In genomic region chr12:52947738-52948423, GRCh38 we compare ENCODE assay signal across 10 cellular contexts. TPM values are rescaled to one million over a fixed set of nuclear protein-coding genes. Genes with fewer than 3 reads are reported as not detected.
DNase-seq lines count a peak whose midpoint lies in the region; ATAC-seq and TF ChIP-seq lines count a peak whose summit lies in the region.
"Had no signal": no experiment of that assay in that cellular context is flagged by ENCODE, and none has a peak within 500 bp of the region (broad histone marks: within the 10 kb centered on the region; RNA-seq: fewer than 3 reads in every experiment).

No MANE protein-coding gene starts in this region.

- no peak overlapping the region for H3K14ac ChIP-seq in IMR-90 (replicated peaks; ENCODE audit: low read depth, low read length)

- no peaks in the 10 kb centered on the region for H3K36me3 ChIP-seq in CD8-positive, alpha-beta memory T cell (ENCODE audit: insufficient read depth, low read length)
- H3K36me3 ChIP-seq in IMR-90 (ENCODE audit: control insufficient read depth, insufficient read depth, low read length) (peaks cover 7% of the 10 kb centered on the region; the same call in 1 of the 2 replicates), mammary epithelial cell (ENCODE audit: insufficient read depth, low read length) (peaks cover 20% of the 10 kb centered on the region)

- peaks cover 16 to 54% of the 10 kb centered on the region in 2 experiments; a peak in 3 of 4 replicates for H3K79me1 ChIP-seq in IMR-90 (ENCODE audit: low read depth in 1 of 2, low read length in 2 of 2)

- H3K4me1 Mint-ChIP-seq in CD8-positive, alpha-beta memory T cell = peaks cover 4 to 9% (median 4%) of the 10 kb centered on the region in 3 donors
- H3K4me1 Mint-ChIP-seq in natural killer cell treated with Interleukin-12 subunit alpha and Interleukin-12 subunit beta and Interleukin-15 and Interleukin-18, amount 100 ng/mL, for 72 hours (ENCODE audit: low read depth in 2 of 2) = peaks cover 0 to 6% of the 10 kb centered on the region in 2 donors

- peaks cover 34% of the 10 kb centered on the region for H3K79me2 ChIP-seq in mammary epithelial cell (ENCODE audit: insufficient read depth, low read length)

- H2AFZ ChIP-seq in IMR-90 (replicated peaks; ENCODE audit: low read length, poor library complexity) (peak overlapping the region; percentile 24), mammary epithelial cell (ENCODE audit: low read depth, low read length) (no peak overlapping the region)

- dilution Hi-C loops in IMR-90 (cut with HindIII; ENCODE audit: low sequenced_read_pairs, unreplicated experiment) = no loop called here
- dilution Hi-C loops in mammary epithelial cell (cut with HindIII; ENCODE audit: low sequenced_read_pairs) = no loop called here

- H2AK5ac ChIP-seq in IMR-90 (ENCODE audit: low read depth, low read length) = peak overlapping the region; percentile 76

- intact Hi-C loops in IMR-90 (cut with micrococcal nuclease) = no loop called here
- intact Hi-C loops in mammary epithelial cell (cut with micrococcal nuclease) = no loop called here

- 0 out of 2 replicates have a peak overlapping the region, but pooled peaks have one; percentile 24 for H3K23ac ChIP-seq in IMR-90 (ENCODE audit: low read depth, low read length)

- H4K20me1 ChIP-seq in IMR-90 (ENCODE audit: insufficient read depth, low read length) = no peaks in the 10 kb centered on the region
- H4K20me1 ChIP-seq in mammary epithelial cell (ENCODE audit: insufficient read depth, low read length) = no peaks in the 10 kb centered on the region

- no peak overlapping the region for H4K8ac ChIP-seq in IMR-90 (ENCODE audit: low read depth in 2 of 2, low read length in 2 of 2)

- H2BK5ac ChIP-seq in IMR-90 (ENCODE audit: low read depth, low read length, poor library complexity, severe bottlenecking) = no peak overlapping the region

- BruUV-seq in IMR-90 (replicated peaks; lab: Mats Ljungman, UMichigan) (no TSS peak), mammary epithelial cell (replicated peaks; lab: Mats Ljungman, UMichigan) (no TSS peak)

- no peak overlapping the region for H2BK120ac ChIP-seq in IMR-90 (ENCODE audit: low read depth, low read length)

- H3K9me1 ChIP-seq in IMR-90 (ENCODE audit: insufficient read depth, low read length) = peaks cover 13% of the 10 kb centered on the region; the same call in 1 of the 2 replicates

- no peak overlapping the region for H2BK15ac ChIP-seq in IMR-90 (ENCODE audit: low read depth, low read length)

- in situ Hi-C loops in IMR-90 (cut with MboI; ENCODE audit: low sequenced_read_pairs) (no loop called here), mammary epithelial cell (cut with MboI; ENCODE audit: low sequenced_read_pairs in 2 of 2) (no loop called here)

- no peaks in the 10 kb centered on the region for H3K9me3 Mint-ChIP-seq in CD8-positive, alpha-beta memory T cell
- H3K9me3 Mint-ChIP-seq in natural killer cell treated with Interleukin-12 subunit alpha and Interleukin-12 subunit beta and Interleukin-15 and Interleukin-18, amount 100 ng/mL, for 72 hours = no peaks in the 10 kb centered on the region

- H3K27me3 ChIP-seq in CD8-positive, alpha-beta memory T cell (ENCODE audit: insufficient read depth, low read length, poor library complexity, severe bottlenecking) = no peaks in the 10 kb centered on the region
- H3K27me3 ChIP-seq in IMR-90 (ENCODE audit: control insufficient read depth, insufficient read depth, low read length) = no peaks in the 10 kb centered on the region
- H3K27me3 ChIP-seq in mammary epithelial cell (ENCODE audit: insufficient read depth, low read length) = no peaks in the 10 kb centered on the region

- H3K4me3 ChIP-seq in CD8-positive, alpha-beta memory T cell (ENCODE audit: low read length) = no peak overlapping the region
- H3K4me3 ChIP-seq in IMR-90 (ENCODE audit: insufficient read depth, low read depth, low read length) (no peak overlapping the region), mammary epithelial cell (replicated peaks in 1 of 3; ENCODE audit: insufficient read depth in 1 of 3, low read depth in 2 of 3, low read length in 3 of 3) (no peak overlapping the region)

- H3K18ac ChIP-seq in IMR-90 (ENCODE audit: low read depth, low read length) = no peak overlapping the region

- no peaks in the 10 kb centered on the region for H3K9me3 ChIP-seq in CD8-positive, alpha-beta memory T cell (ENCODE audit: low read length)
- H3K9me3 ChIP-seq in IMR-90 (ENCODE audit: control insufficient read depth, insufficient read depth, low read length) (no peaks in the 10 kb centered on the region), mammary epithelial cell (replicated peaks; ENCODE audit: insufficient read depth, low read length) (no peaks in the 10 kb centered on the region)

- H3K56ac ChIP-seq in IMR-90 (ENCODE audit: extremely low read depth, insufficient read depth, low read length) = no peak overlapping the region

- no peak overlapping the region for H3K4ac ChIP-seq in IMR-90 (ENCODE audit: low read depth, low read length)

- no peak for ATAC-seq in IMR-90 (ENCODE audit: low read depth)
- ATAC-seq in natural killer cell treated with Interleukin-12 subunit alpha and Interleukin-12 subunit beta and Interleukin-15 and Interleukin-18, amount 100 ng/mL, for 72 hours = no peak
- no peak for ATAC-seq in GM18907 (IDR thresholded peaks at IDR 0.05; ENCODE audit: unreplicated experiment)
- no peak for ATAC-seq in GM19395 (IDR thresholded peaks at IDR 0.05; ENCODE audit: unreplicated experiment)

- TF ChIP-seq RAD21 in IMR-90 (IDR thresholded peaks at IDR 0.05; ENCODE audit: low read length) = no peak

- H3K27ac Mint-ChIP-seq in CD8-positive, alpha-beta memory T cell = peak overlapping the region in 2 of 8 donors; percentile 70 to 84
- H3K27ac Mint-ChIP-seq in natural killer cell treated with Interleukin-12 subunit alpha and Interleukin-12 subunit beta and Interleukin-15 and Interleukin-18, amount 100 ng/mL, for 72 hours = no peak overlapping the region

- CTCF ChIA-PET in CD8-positive, alpha-beta memory T cell (lab: Charles Lee) = interaction anchor here (0.6 to 3.4 kb wide), 5 partner anchors 9 to 63 kb away, joined by 3 to 12 read pairs (median 3); no protein-coding TSS in a partner anchor
- CTCF ChIA-PET in IMR-90 (lab: Yijun Ruan, JAX) (no interaction called here), mammary epithelial cell (lab: Charles Lee; ENCODE audit: low non-redundant PET) (no interaction called here)

- no peak overlapping the region for H3K4me2 ChIP-seq in IMR-90 (ENCODE audit: low read depth, low read length)
- H3K4me2 ChIP-seq in mammary epithelial cell (ENCODE audit: insufficient read depth, low read depth, low read length) = peak overlapping the region; percentile 87

- WGBS in IMR-90 (ENCODE audit: extremely low coverage in 2 of 2, insufficient read length in 1 of 2), 2 experiments = 80% methylated on average over 1 of the region's 12 CpGs; no CpG with 5 or more reads in 1 of the 2 experiments
- WGBS in mammary epithelial cell (ENCODE audit: low coverage, missing lambda C conversion rate) = 94% methylated on average over 9 of the region's 12 CpGs

- H3K36me3 Mint-ChIP-seq in CD8-positive, alpha-beta memory T cell = no peaks in the 10 kb centered on the region
- H3K36me3 Mint-ChIP-seq in natural killer cell treated with Interleukin-12 subunit alpha and Interleukin-12 subunit beta and Interleukin-15 and Interleukin-18, amount 100 ng/mL, for 72 hours = no peaks in the 10 kb centered on the region

- H2BK20ac ChIP-seq in IMR-90 (ENCODE audit: low read depth, low read length) = no peak overlapping the region

- no peak overlapping the region for H2AK9ac ChIP-seq in IMR-90 (replicated peaks; ENCODE audit: low read depth, low read length, poor library complexity)

- TF ChIP-seq POLR2A in IMR-90 (IDR thresholded peaks at IDR 0.05; ENCODE audit: low read depth, low read length) = no peak

- no peak for TF ChIP-seq CTCF in IMR-90 (conservative IDR thresholded peaks at IDR 0.05; ENCODE audit: low read depth, low read length)
- TF ChIP-seq CTCF in mammary epithelial cell (conservative IDR thresholded peaks at IDR 0.05 in 1 of 2, IDR thresholded peaks at IDR 0.05 in 1 of 2; ENCODE audit: extremely low read depth in 1 of 2, insufficient read depth in 1 of 2, low read depth in 1 of 2, low read length in 2 of 2) = no peak

- POLR2A ChIA-PET in CD8-positive, alpha-beta memory T cell (lab: Charles Lee) = no interaction called here
- POLR2A ChIA-PET in IMR-90 (lab: Charles Lee; ENCODE audit: unreplicated experiment) = no interaction called here

- no peak overlapping the region for H4K5ac ChIP-seq in IMR-90 (ENCODE audit: low read depth, low read length)

- H4K91ac ChIP-seq in IMR-90 (ENCODE audit: insufficient read depth, low read depth, low read length) = no peak overlapping the region

- H3K9ac ChIP-seq in IMR-90 (ENCODE audit: low read depth, low read length) (no peak overlapping the region), mammary epithelial cell (ENCODE audit: insufficient read depth, low read length) (no peak overlapping the region)

- no peak for DNase-seq in CD8-positive, alpha-beta memory T cell
- DNase-seq in IMR-90 (no peak), mammary epithelial cell (no peak), middle frontal gyrus (ENCODE audit: extremely low spot score, low spot score) (no peak), NCI-H82 treated with DMSO at 0.1 percent for 48 hours (lab: John Stamatoyannopoulos, UW; ENCODE audit: unreplicated experiment) (no peak)
- DNase-seq in natural killer cell treated with Interleukin-12 subunit alpha and Interleukin-12 subunit beta and Interleukin-15 and Interleukin-18, amount 100 ng/mL, for 72 hours (ENCODE audit: low spot score) = no peak
- DNase-seq: activated effector memory CD4-positive, alpha-beta T cell treated with anti-CD3 and anti-CD28 coated beads, Interleukin-2, amount 50 U/mL, for 16 hours; NCI-H2171 treated with DMSO at 0.1 percent for 48 hours had no signal

- peaks cover 14 to 28% of the 10 kb centered on the region in 2 donors for H3K27me3 Mint-ChIP-seq in CD8-positive, alpha-beta memory T cell
- H3K27me3 Mint-ChIP-seq in natural killer cell treated with Interleukin-12 subunit alpha and Interleukin-12 subunit beta and Interleukin-15 and Interleukin-18, amount 100 ng/mL, for 72 hours = peaks cover 19 to 21% of the 10 kb centered on the region in 2 donors

- H3K4me1 ChIP-seq in CD8-positive, alpha-beta memory T cell (ENCODE audit: insufficient read depth, low read length) = peaks cover 7% of the 10 kb centered on the region
- peaks cover 20% of the 10 kb centered on the region for H3K4me1 ChIP-seq in IMR-90 (ENCODE audit: control insufficient read depth, insufficient read depth, low read length)
- peaks cover 33% of the 10 kb centered on the region for H3K4me1 ChIP-seq in mammary epithelial cell (ENCODE audit: insufficient read depth, low read length)

- H3K27ac ChIP-seq in CD8-positive, alpha-beta memory T cell (ENCODE audit: low read depth, low read length) = no peak overlapping the region
- H3K27ac ChIP-seq in IMR-90 (ENCODE audit: insufficient read depth, low read length) (no peak overlapping the region), mammary epithelial cell (ENCODE audit: insufficient read depth, low read depth, low read length) (peak overlapping the region; percentile 26)

- H3K4me3 Mint-ChIP-seq in CD8-positive, alpha-beta memory T cell = peak overlapping the region; percentile 85 to 90 (median 88)
- peak overlapping the region; percentile 61 for H3K4me3 Mint-ChIP-seq in natural killer cell treated with Interleukin-12 subunit alpha and Interleukin-12 subunit beta and Interleukin-15 and Interleukin-18, amount 100 ng/mL, for 72 hours

RNA-seq across cellular contexts. Expression of gene KRT18, which starts 1.0 kb away (rescaled TPM):
- 1 to 10 TPM; 3.5 to 3.9 TPM for total RNA-seq in CD8-positive, alpha-beta memory T cell
- 4.0 TPM for polyA plus RNA-seq in CD8-positive, alpha-beta memory T cell
- total RNA-seq in IMR-90 (2012; rRNA removed) (465 and 488 TPM in 2 replicates), mammary epithelial cell (100 to 1,000 TPM; 175 to 187 TPM)
- polyA plus RNA-seq in IMR-90 (2012; rRNA removed) (272 and 287 TPM in 2 replicates), mammary epithelial cell (380 TPM)
- polyA plus RNA-seq in IMR-90 (2012; cell fraction: cytosol; rRNA removed) = 215 and 331 TPM in 2 replicates
- 179 and 252 TPM in 2 replicates for polyA plus RNA-seq in IMR-90 (2012; cell fraction: nucleus; rRNA removed; ENCODE audit: low replicate concordance)
- 709 TPM for polyA minus RNA-seq in mammary epithelial cell
- total RNA-seq in natural killer cell treated with Interleukin-12 subunit alpha and Interleukin-12 subunit beta and Interleukin-15 and Interleukin-18, amount 100 ng/mL, for 72 hours = under 1 TPM; 0.67 to 0.74 TPM

RNA-seq across cellular contexts. Expression of gene KRT8, which starts 43.0 kb away (rescaled TPM):
- total RNA-seq in CD8-positive, alpha-beta memory T cell = under 1 TPM in 1 of 2 experiments, not detected in 1; 0.46 TPM
- polyA plus RNA-seq in CD8-positive, alpha-beta memory T cell = 1.0 TPM
- total RNA-seq in IMR-90 (2012; rRNA removed) (10.9 and 14.2 TPM in 2 replicates), mammary epithelial cell (100 to 1,000 TPM in 1 of 2 donors, 10 to 100 TPM in 1; 97.0 to 397 TPM)
- polyA plus RNA-seq in IMR-90 (2012; rRNA removed) (38.6 and 39.3 TPM in 2 replicates), mammary epithelial cell (391 TPM)
- 30.9 and 49.3 TPM in 2 replicates for polyA plus RNA-seq in IMR-90 (2012; cell fraction: cytosol; rRNA removed)
- 26.9 and 31.3 TPM in 2 replicates for polyA plus RNA-seq in IMR-90 (2012; cell fraction: nucleus; rRNA removed; ENCODE audit: low replicate concordance)
- 365 TPM for polyA minus RNA-seq in mammary epithelial cell
- total RNA-seq in natural killer cell treated with Interleukin-12 subunit alpha and Interleukin-12 subunit beta and Interleukin-15 and Interleukin-18, amount 100 ng/mL, for 72 hours = under 1 TPM in 1 of 2 donors, not detected in 1; 0.33 TPM

RNA-seq across cellular contexts. Expression of gene EIF4B, which starts 58.4 kb away (rescaled TPM):
- total RNA-seq in CD8-positive, alpha-beta memory T cell = 100 to 1,000 TPM; 644 to 660 TPM
- polyA plus RNA-seq in CD8-positive, alpha-beta memory T cell = 114 TPM
- total RNA-seq in IMR-90 (2012; rRNA removed) (671 and 1,144 TPM in 2 replicates), mammary epithelial cell (100 to 1,000 TPM; 350 to 850 TPM)
- polyA plus RNA-seq in IMR-90 (2012; rRNA removed) (227 and 313 TPM in 2 replicates), mammary epithelial cell (312 TPM)
- polyA plus RNA-seq in IMR-90 (2012; cell fraction: cytosol; rRNA removed) = 54.7 and 79.0 TPM in 2 replicates
- polyA plus RNA-seq in IMR-90 (2012; cell fraction: nucleus; rRNA removed; ENCODE audit: low replicate concordance) = 40.3 and 157 TPM in 2 replicates
- polyA minus RNA-seq in mammary epithelial cell = 610 TPM
- 100 to 1,000 TPM; 340 to 372 TPM for total RNA-seq in natural killer cell treated with Interleukin-12 subunit alpha and Interleukin-12 subunit beta and Interleukin-15 and Interleukin-18, amount 100 ng/mL, for 72 hours

Comparison
In these comparisons a context has a peak if more than half of its experiments do, and no peak if none do; other contexts are left out.
1. RNA of gene KRT18, which starts 1.0 kb away (total RNA-seq): 465 to 488 TPM in IMR-90 and 175 to 187 TPM in mammary epithelial cell; 3.5 to 3.9 TPM in CD8-positive, alpha-beta memory T cell and 0.67 to 0.74 TPM in natural killer cell treated with Interleukin-12 subunit alpha and Interleukin-12 subunit beta and Interleukin-15 and Interleukin-18, amount 100 ng/mL, for 72 hours; every median in the first group is over 10 times any median in the second.